14 cellular contexts compared by ENCODE assay signal in the genomic region with DNA sequence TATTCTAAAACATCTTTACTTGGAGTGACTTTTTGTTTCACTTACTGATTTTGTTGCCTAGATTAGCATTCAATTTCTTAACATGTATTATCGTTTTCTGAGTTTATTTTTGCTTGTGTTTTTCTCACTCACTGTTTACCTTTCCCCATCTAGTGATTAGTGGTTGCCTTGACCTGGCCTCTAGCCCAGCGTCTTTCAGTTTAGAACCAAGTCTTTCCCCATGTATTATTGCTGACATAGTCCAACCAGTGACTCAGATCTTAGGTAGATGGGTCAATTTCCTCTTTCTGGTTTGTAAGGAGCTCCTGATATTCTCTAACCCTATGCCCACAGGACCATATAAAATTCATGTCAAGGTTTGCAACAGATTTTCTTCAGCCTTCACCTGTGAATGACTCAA.
DNase-seq lines count a peak whose midpoint lies in the region; ATAC-seq and TF ChIP-seq lines count a peak whose summit lies in the region.
"Had no signal": no experiment of that assay in that cellular context is flagged by ENCODE, and none has a peak within 500 bp of the region (broad histone marks: within the 10 kb centered on the region; RNA-seq: fewer than 3 reads in every experiment).

No MANE protein-coding gene starts in this region.

- no peak overlapping the region for H3K4ac ChIP-seq in mesenchymal stem cell (ENCODE audit: low read depth in 1 of 2, low read length in 2 of 2)

- no peak overlapping the region for H3K18ac ChIP-seq in mesenchymal stem cell (ENCODE audit: low read depth in 1 of 2, low read length in 2 of 2)

- H2BK12ac ChIP-seq in mesenchymal stem cell (ENCODE audit: low read length in 2 of 2), result no peak overlapping the region

- H3K4me3 Mint-ChIP-seq in activated T-helper 17 cell treated with anti-CD3 and anti-CD28 coated beads, Interleukin-2, amount 50 U/mL, for 72 hours, result no peak overlapping the region
- H3K4me3 Mint-ChIP-seq in naive thymus-derived CD4-positive, alpha-beta T cell, result no peak overlapping the region
- H3K4me3 Mint-ChIP-seq: CD4-positive, CD25-positive, alpha-beta regulatory T cell; stimulated activated naive CD8-positive, alpha-beta T cell treated with anti-CD3 and anti-CD28 coated beads, Interleukin-15, amount 100 ng/mL, for 72 hours had no signal

- H3K4me3 ChIP-seq in astrocyte of the cerebellum (ENCODE audit: low read depth, low read length) (no peak overlapping the region), mesenchymal stem cell (ENCODE audit: insufficient read depth in 1 of 2, low read depth in 1 of 2, low read length in 2 of 2) (peak overlapping the region in 1 of 2 experiments; percentile 21)
- H3K4me3 ChIP-seq in naive thymus-derived CD4-positive, alpha-beta T cell (ENCODE audit: low read length), result no peak overlapping the region

- no peak overlapping the region for H2AFZ ChIP-seq in mesenchymal stem cell (ENCODE audit: low read depth, low read length)

- H3K9me3 ChIP-seq in mesenchymal stem cell (ENCODE audit: control insufficient read depth, low read length), result peaks cover 11% of the 10 kb centered on the region
- H3K9me3 ChIP-seq in naive thymus-derived CD4-positive, alpha-beta T cell (ENCODE audit: control insufficient read depth in 2 of 3, low read length in 3 of 3), result no peaks in the 10 kb centered on the region

- no peaks in the 10 kb centered on the region for H3K27me3 ChIP-seq in mesenchymal stem cell (ENCODE audit: control insufficient read depth in 1 of 2, insufficient read depth in 1 of 2, low read length in 2 of 2)
- H3K27me3 ChIP-seq in naive thymus-derived CD4-positive, alpha-beta T cell (ENCODE audit: control insufficient read depth in 2 of 2, insufficient read depth in 2 of 2, low read length in 2 of 2), result no peaks in the 10 kb centered on the region

- no peak overlapping the region for H4K8ac ChIP-seq in mesenchymal stem cell (ENCODE audit: low read length)

- WGBS in mesenchymal stem cell, result 0% methylated on average over 2 of the region's 2 CpGs

- no peak for TF ChIP-seq CTCF in astrocyte of the cerebellum (IDR thresholded peaks at IDR 0.05; ENCODE audit: low read depth, low read length, missing control alignments)

- H3K4me1 ChIP-seq in mesenchymal stem cell (ENCODE audit: control insufficient read depth, insufficient read depth, low read depth, low read length), result no peaks in the 10 kb centered on the region
- no peaks in the 10 kb centered on the region for H3K4me1 ChIP-seq in naive thymus-derived CD4-positive, alpha-beta T cell (ENCODE audit: control insufficient read depth in 2 of 2, insufficient read depth in 2 of 2, low read length in 2 of 2)

- intact Hi-C loops in naive thymus-derived CD4-positive, alpha-beta T cell (cut with micrococcal nuclease), result no loop called here

- peaks cover 1% of the 10 kb centered on the region for H3K79me1 ChIP-seq in mesenchymal stem cell (replicated peaks; ENCODE audit: low read length, poor library complexity, severe bottlenecking)

- no peaks in the 10 kb centered on the region for H3K4me1 Mint-ChIP-seq in activated T-helper 17 cell treated with anti-CD3 and anti-CD28 coated beads, Interleukin-2, amount 50 U/mL, for 72 hours
- no peaks in the 10 kb centered on the region for H3K4me1 Mint-ChIP-seq in naive thymus-derived CD4-positive, alpha-beta T cell
- H3K4me1 Mint-ChIP-seq: CD4-positive, CD25-positive, alpha-beta regulatory T cell; stimulated activated naive CD8-positive, alpha-beta T cell treated with anti-CD3 and anti-CD28 coated beads, Interleukin-15, amount 100 ng/mL, for 72 hours had no signal

- no peak overlapping the region for H2BK5ac ChIP-seq in mesenchymal stem cell (ENCODE audit: low read depth, low read length, poor library complexity, severe bottlenecking)

- peak; percentile 54 for DNase-seq in EH (ENCODE audit: low read depth)
- peak; percentile 73 for DNase-seq in NCI-H226
- DNase-seq in astrocyte of the cerebellum (ENCODE audit: low read depth), result peak; percentile 71
- peak; percentile 85 for DNase-seq in mesenchymal stem cell
- DNase-seq in naive thymus-derived CD4-positive, alpha-beta T cell, result no peak
- DNase-seq in left lobe of liver (ENCODE audit: low spot score), result no peak
- no peak for DNase-seq in stimulated activated CD4-positive, alpha-beta T cell treated with anti-CD3 and anti-CD28 coated beads, Interleukin-12 subunit alpha, Interleukin-12 subunit beta, amount 100 ng/mL, for 4 hours
- DNase-seq: activated CD4-positive, CD25-positive, alpha-beta regulatory T cell treated with anti-CD3 and anti-CD28 coated beads, Interleukin-2, amount 50 U/mL, for 72 hours; activated T-cell treated with anti-CD3 and anti-CD28 coated beads, Interleukin-2, amount 50 U/mL, for 48 hours; CD4-positive, CD25-positive, alpha-beta regulatory T cell; NCI-H446 treated with DMSO at 0.1 percent for 48 hours; SHP77 treated with DMSO at 0.1 percent for 48 hours; stimulated activated naive CD8-positive, alpha-beta T cell treated with anti-CD3 and anti-CD28 coated beads, Interleukin-15, amount 100 ng/mL, for 72 hours had no signal

- H3K27ac ChIP-seq in mesenchymal stem cell (ENCODE audit: low read length, poor library complexity, severe bottlenecking), result peak overlapping the region; percentile 21
- H3K27ac ChIP-seq in naive thymus-derived CD4-positive, alpha-beta T cell (ENCODE audit: low read depth, low read length), result no peak overlapping the region

- POLR2A ChIA-PET in naive thymus-derived CD4-positive, alpha-beta T cell (lab: Charles Lee), result no interaction called here

- H4K91ac ChIP-seq in mesenchymal stem cell (ENCODE audit: low read length), result no peak overlapping the region

- no peaks in the 10 kb centered on the region for H3K27me3 Mint-ChIP-seq in activated T-helper 17 cell treated with anti-CD3 and anti-CD28 coated beads, Interleukin-2, amount 50 U/mL, for 72 hours
- H3K27me3 Mint-ChIP-seq in naive thymus-derived CD4-positive, alpha-beta T cell, result no peaks in the 10 kb centered on the region
- H3K27me3 Mint-ChIP-seq: CD4-positive, CD25-positive, alpha-beta regulatory T cell; stimulated activated naive CD8-positive, alpha-beta T cell treated with anti-CD3 and anti-CD28 coated beads, Interleukin-15, amount 100 ng/mL, for 72 hours had no signal

- CTCF ChIA-PET in naive thymus-derived CD4-positive, alpha-beta T cell (lab: Charles Lee), result no interaction called here

- no peak overlapping the region for H3K23ac ChIP-seq in mesenchymal stem cell (ENCODE audit: low read length in 2 of 2)

- no peak overlapping the region for H3K14ac ChIP-seq in mesenchymal stem cell (ENCODE audit: low read length in 2 of 2)

- no peak overlapping the region for H2BK120ac ChIP-seq in mesenchymal stem cell (ENCODE audit: low read depth, low read length)

- no peaks in the 10 kb centered on the region for H3K36me3 ChIP-seq in mesenchymal stem cell (ENCODE audit: control insufficient read depth in 1 of 2, insufficient read depth in 2 of 2, low read depth in 1 of 2, low read length in 2 of 2)
- no peaks in the 10 kb centered on the region for H3K36me3 ChIP-seq in naive thymus-derived CD4-positive, alpha-beta T cell (ENCODE audit: control insufficient read depth in 2 of 3, insufficient read depth in 3 of 3, low read length in 3 of 3)

- H2BK15ac ChIP-seq in mesenchymal stem cell (ENCODE audit: low read depth, poor library complexity, severe bottlenecking), result no peak overlapping the region

- H3K9ac ChIP-seq in mesenchymal stem cell (ENCODE audit: low read length), result no peak overlapping the region

- no peaks in the 10 kb centered on the region for H3K36me3 Mint-ChIP-seq in activated T-helper 17 cell treated with anti-CD3 and anti-CD28 coated beads, Interleukin-2, amount 50 U/mL, for 72 hours (ENCODE audit: low read depth)
- H3K36me3 Mint-ChIP-seq in naive thymus-derived CD4-positive, alpha-beta T cell, result no peaks in the 10 kb centered on the region
- H3K36me3 Mint-ChIP-seq: CD4-positive, CD25-positive, alpha-beta regulatory T cell had no signal

- no peak overlapping the region for H2AK5ac ChIP-seq in mesenchymal stem cell (ENCODE audit: low read length, severe bottlenecking)

- H3K4me2 ChIP-seq in mesenchymal stem cell (ENCODE audit: low read length, poor library complexity, severe bottlenecking), result no peak overlapping the region

- in situ Hi-C loops in astrocyte of the cerebellum (cut with HindIII; ENCODE audit: low sequenced_read_pairs), result no loop called here

- no peak overlapping the region for H3K27ac Mint-ChIP-seq in activated T-helper 17 cell treated with anti-CD3 and anti-CD28 coated beads, Interleukin-2, amount 50 U/mL, for 72 hours
- no peak overlapping the region for H3K27ac Mint-ChIP-seq in naive thymus-derived CD4-positive, alpha-beta T cell
- H3K27ac Mint-ChIP-seq: CD4-positive, CD25-positive, alpha-beta regulatory T cell; stimulated activated naive CD8-positive, alpha-beta T cell treated with anti-CD3 and anti-CD28 coated beads, Interleukin-15, amount 100 ng/mL, for 72 hours had no signal

- peaks cover 7% of the 10 kb centered on the region for H3K9me3 Mint-ChIP-seq in activated T-helper 17 cell treated with anti-CD3 and anti-CD28 coated beads, Interleukin-2, amount 50 U/mL, for 72 hours
- peaks cover 0 to 34% (median 2%) of the 10 kb centered on the region in 11 donors for H3K9me3 Mint-ChIP-seq in naive thymus-derived CD4-positive, alpha-beta T cell

- ATAC-seq in activated T-helper 17 cell treated with anti-CD3 and anti-CD28 coated beads, Interleukin-2, amount 50 U/mL, for 72 hours (replicated peaks), result no peak
- ATAC-seq in naive thymus-derived CD4-positive, alpha-beta T cell, result no peak
- ATAC-seq in left lobe of liver, result no peak
- ATAC-seq: stimulated activated naive CD8-positive, alpha-beta T cell treated with anti-CD3 and anti-CD28 coated beads, Interleukin-15, amount 100 ng/mL, for 72 hours had no signal

Comparison
In these comparisons a context has a peak if more than half of its experiments do, and no peak if none do; other contexts are left out.
1. DNase-seq: peak in EH (single experiment), NCI-H226 (single experiment), astrocyte of the cerebellum (single experiment) and mesenchymal stem cell (single experiment); none in naive thymus-derived CD4-positive, alpha-beta T cell (0 of 9), left lobe of liver (single experiment) and stimulated activated CD4-positive, alpha-beta T cell treated with anti-CD3 and anti-CD28 coated beads, Interleukin-12 subunit alpha, Interleukin-12 subunit beta, amount 100 ng/mL, for 4 hours (single experiment).